In the genomic region with DNA sequence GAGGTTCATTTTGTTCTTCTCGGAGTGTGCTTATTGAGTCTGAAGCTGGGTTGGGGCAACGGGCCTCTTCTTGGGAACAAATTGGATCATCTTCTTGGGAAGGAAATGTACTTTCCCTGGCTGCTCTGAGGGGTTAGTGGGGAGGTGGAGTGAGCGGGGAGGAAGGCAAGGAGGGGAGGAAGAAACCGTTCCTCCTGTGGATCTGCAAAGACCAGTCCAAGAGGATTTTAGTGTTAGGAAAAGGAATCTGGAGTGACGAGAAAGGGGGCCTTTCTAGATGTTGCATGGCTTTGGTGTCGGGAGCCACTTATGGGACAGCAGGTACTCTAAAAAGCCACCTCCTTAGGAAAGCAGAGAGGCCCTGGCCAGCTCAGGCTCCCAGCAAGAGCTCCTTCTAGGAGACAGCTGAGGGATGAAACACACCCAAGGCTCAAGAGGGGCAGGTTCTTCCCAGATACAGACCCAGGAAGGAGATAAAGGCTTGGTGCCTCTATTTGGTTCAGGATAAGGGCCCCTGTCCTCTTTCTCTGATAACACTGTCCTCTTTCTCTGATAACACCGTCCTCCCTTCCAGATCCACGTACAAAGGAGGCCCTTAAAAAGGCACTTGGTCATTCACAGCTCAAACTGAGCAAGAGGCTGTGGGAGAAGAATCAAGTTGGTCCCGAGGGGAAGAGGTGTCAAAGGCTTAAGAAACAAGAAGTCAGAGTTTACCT, we compare ENCODE assay signal across 11 cellular contexts. TPM values are rescaled to one million over a fixed set of nuclear protein-coding genes. Genes with fewer than 3 reads are reported as not detected.
A peak's percentile ranks its signal among the peaks of the same experiment; 100 is the strongest.
DNase-seq lines count a peak whose midpoint lies in the region; ATAC-seq and TF ChIP-seq lines count a peak whose summit lies in the region.
"Had no signal": no experiment of that assay in that cellular context is flagged by ENCODE, and none has a peak within 500 bp of the region (broad histone marks: within the 10 kb centered on the region; RNA-seq: fewer than 3 reads in every experiment).

No MANE protein-coding gene starts in this region.

- CTCF ChIA-PET in HEK293T (lab: Yijun Ruan, JAX) = no interaction called here

- peak overlapping the region; percentile 69 for H3K4me3 Mint-ChIP-seq in chondrocyte (ENCODE audit: unreplicated experiment)
- H3K4me3 Mint-ChIP-seq: activated T-cell treated with anti-CD3 and anti-CD28 coated beads, Interleukin-2, amount 50 U/mL, for 72 hours; CD4-positive, CD25-positive, alpha-beta regulatory T cell had no signal

- H3K9ac ChIP-seq in ES-I3 (ENCODE audit: low read depth, low read length) = peak overlapping the region; percentile 54; the same call in 1 of the 2 replicates

- ATAC-seq in sciatic nerve = peak; percentile 57
- ATAC-seq: activated T-cell treated with anti-CD3 and anti-CD28 coated beads, Interleukin-2, amount 50 U/mL, for 72 hours had no signal

- H3K9me3 Mint-ChIP-seq in chondrocyte (ENCODE audit: low read depth) = no peaks in the 10 kb centered on the region
- H3K9me3 Mint-ChIP-seq: activated T-cell treated with anti-CD3 and anti-CD28 coated beads, Interleukin-2, amount 50 U/mL, for 72 hours had no signal

- DNase-seq in chondrocyte (ENCODE audit: low spot score) (no peak), sciatic nerve (ENCODE audit: low spot score) (no peak), foreskin melanocyte (no peak), kidney tubule cell (ENCODE audit: low spot score) (no peak), SKM-1 treated with dmso at 0.1 percent for 144 hours (lab: John Stamatoyannopoulos, UW; ENCODE audit: unreplicated experiment) (no peak), HEK293T (ENCODE audit: extremely low spot score) (no peak)
- DNase-seq: activated T-cell treated with anti-CD3 and anti-CD28 coated beads, Interleukin-2, amount 50 U/mL, for 72 hours; CD4-positive, CD25-positive, alpha-beta regulatory T cell; NCI-H2171 had no signal

- H3K9me3 ChIP-seq in ES-I3 (ENCODE audit: control insufficient read depth, insufficient read depth, low read length) (no peaks in the 10 kb centered on the region), iPS-18c (ENCODE audit: control insufficient read depth, insufficient read depth, low read length) (no peaks in the 10 kb centered on the region)

- POLR2A ChIA-PET in HEK293T (lab: Yijun Ruan, JAX) = no interaction called here

- no peaks in the 10 kb centered on the region for H3K36me3 Mint-ChIP-seq in chondrocyte (ENCODE audit: low read depth)
- H3K36me3 Mint-ChIP-seq: CD4-positive, CD25-positive, alpha-beta regulatory T cell had no signal

- peak overlapping the region; percentile 92 for H3K27ac Mint-ChIP-seq in chondrocyte (ENCODE audit: unreplicated experiment)
- H3K27ac Mint-ChIP-seq: activated T-cell treated with anti-CD3 and anti-CD28 coated beads, Interleukin-2, amount 50 U/mL, for 72 hours; CD4-positive, CD25-positive, alpha-beta regulatory T cell had no signal

- TF ChIP-seq CTCF in chondrocyte (IDR thresholded peaks at IDR 0.05) = no peak

- peaks cover 10% of the 10 kb centered on the region for H3K4me1 ChIP-seq in ES-I3 (ENCODE audit: insufficient read depth, low read length)

- H3K36me3 ChIP-seq in ES-I3 (ENCODE audit: insufficient read depth, low read length) = no peaks in the 10 kb centered on the region

- H3K4me1 Mint-ChIP-seq in chondrocyte (ENCODE audit: low read depth) = peaks cover 36% of the 10 kb centered on the region
- H3K4me1 Mint-ChIP-seq: CD4-positive, CD25-positive, alpha-beta regulatory T cell had no signal

- H3K4me3 ChIP-seq in iPS-18c (ENCODE audit: insufficient read depth, low read depth, low read length) = peak overlapping the region; percentile 25; the same call in 1 of the 2 replicates

- intact Hi-C loops in sciatic nerve (cut with DNase I) = no loop called here

- peaks cover 12% of the 10 kb centered on the region for H3K27me3 Mint-ChIP-seq in chondrocyte (ENCODE audit: low read depth)

TF ChIP-seq in HEK293T, 16 proteins besides CTCF, POLR2A, EP300 and RAD21:
- no peak for TF ChIP-seq SP1 (IDR thresholded peaks at IDR 0.05)
- no peak for TF ChIP-seq ZNF384 (IDR thresholded peaks at IDR 0.05)
- TF ChIP-seq LEF1 (IDR thresholded peaks at IDR 0.05; ENCODE audit: borderline replicate concordance) = no peak
- TF ChIP-seq SUZ12 (IDR thresholded peaks at IDR 0.05) = no peak
- no peak for TF ChIP-seq L3MBTL2 (conservative IDR thresholded peaks at IDR 0.05)
- no peak for TF ChIP-seq FOXM1 (IDR thresholded peaks at IDR 0.05; ENCODE audit: borderline replicate concordance)
- TF ChIP-seq FOXK2 (IDR thresholded peaks at IDR 0.05) = no peak
- no peak for TF ChIP-seq TARDBP (IDR thresholded peaks at IDR 0.05)

RNA-seq across cellular contexts. Expression of a gene that starts 0.5 kb away (rescaled TPM):
- total RNA-seq in chondrocyte (4.2 to 22.9 TPM (median 22.3 TPM) in 3 replicates), sciatic nerve (178 TPM)
- total RNA-seq: activated T-cell treated with anti-CD3 and anti-CD28 coated beads, Interleukin-2, amount 50 U/mL, for 72 hours; CD4-positive, CD25-positive, alpha-beta regulatory T cell had no signal
